2 cellular contexts compared by ENCODE assay signal in the genomic region with DNA sequence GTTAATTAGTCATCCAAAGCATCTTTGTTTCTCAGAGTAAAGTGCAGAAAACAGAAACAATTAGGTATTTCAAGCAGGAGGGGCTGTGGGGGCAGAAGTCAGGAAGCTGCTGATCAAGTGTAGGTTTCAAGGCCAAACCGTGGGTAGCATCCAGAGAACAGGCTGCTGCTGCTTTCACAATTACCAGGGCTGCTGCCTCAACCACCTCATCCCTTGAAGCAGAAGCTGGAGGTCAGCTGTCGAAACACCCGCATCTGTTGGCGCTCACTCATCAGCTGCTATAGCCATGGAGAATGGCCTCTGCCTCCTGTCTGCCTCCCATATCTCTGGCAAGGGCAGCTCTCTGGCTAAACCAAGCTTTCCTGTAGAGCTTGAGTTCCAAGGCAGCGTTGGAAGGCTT.
TF ChIP-seq lines count a peak whose summit lies in the region.

No MANE protein-coding gene starts in this region.

TF ChIP-seq in HEK293T, 16 proteins besides CTCF, POLR2A, EP300 and RAD21:
- no peak for TF ChIP-seq HDGF (IDR thresholded peaks at IDR 0.05; ENCODE audit: borderline replicate concordance)
- no peak for TF ChIP-seq TARDBP (IDR thresholded peaks at IDR 0.05)
- TF ChIP-seq ZNF384 (IDR thresholded peaks at IDR 0.05): no peak
- no peak for TF ChIP-seq BHLHE40 (IDR thresholded peaks at IDR 0.05; ENCODE audit: borderline replicate concordance)
- no peak for TF ChIP-seq FOXM1 (IDR thresholded peaks at IDR 0.05; ENCODE audit: borderline replicate concordance)
- no peak for TF ChIP-seq L3MBTL2 (conservative IDR thresholded peaks at IDR 0.05)
- TF ChIP-seq SP1 (IDR thresholded peaks at IDR 0.05): no peak

TF ChIP-seq in HepG2, 621 proteins besides CTCF, POLR2A, EP300 and RAD21:
- TF ChIP-seq, protein P1, sequence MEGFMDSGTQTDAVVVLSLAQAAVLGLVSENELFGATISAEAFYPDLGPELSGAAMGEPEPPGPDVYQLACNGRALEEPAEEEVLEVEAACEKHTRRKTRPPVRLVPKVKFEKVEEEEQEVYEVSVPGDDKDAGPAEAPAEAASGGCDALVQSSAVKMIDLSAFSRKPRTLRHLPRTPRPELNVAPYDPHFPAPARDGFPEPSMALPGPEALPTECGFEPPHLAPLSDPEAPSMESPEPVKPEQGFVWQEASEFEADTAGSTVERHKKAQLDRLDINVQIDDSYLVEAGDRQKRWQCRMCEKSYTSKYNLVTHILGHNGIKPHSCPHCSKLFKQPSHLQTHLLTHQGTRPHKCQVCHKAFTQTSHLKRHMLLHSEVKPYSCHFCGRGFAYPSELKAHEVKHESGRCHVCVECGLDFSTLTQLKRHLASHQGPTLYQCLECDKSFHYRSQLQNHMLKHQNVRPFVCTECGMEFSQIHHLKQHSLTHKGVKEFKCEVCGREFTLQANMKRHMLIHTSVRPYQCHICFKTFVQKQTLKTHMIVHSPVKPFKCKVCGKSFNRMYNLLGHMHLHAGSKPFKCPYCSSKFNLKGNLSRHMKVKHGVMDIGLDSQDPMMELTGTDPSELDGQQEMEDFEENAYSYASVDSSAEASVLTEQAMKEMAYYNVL (CRISPR knock-in tag; IDR thresholded peaks at IDR 0.05; ENCODE audit: borderline replicate concordance): no peak
- TF ChIP-seq, protein P2, sequence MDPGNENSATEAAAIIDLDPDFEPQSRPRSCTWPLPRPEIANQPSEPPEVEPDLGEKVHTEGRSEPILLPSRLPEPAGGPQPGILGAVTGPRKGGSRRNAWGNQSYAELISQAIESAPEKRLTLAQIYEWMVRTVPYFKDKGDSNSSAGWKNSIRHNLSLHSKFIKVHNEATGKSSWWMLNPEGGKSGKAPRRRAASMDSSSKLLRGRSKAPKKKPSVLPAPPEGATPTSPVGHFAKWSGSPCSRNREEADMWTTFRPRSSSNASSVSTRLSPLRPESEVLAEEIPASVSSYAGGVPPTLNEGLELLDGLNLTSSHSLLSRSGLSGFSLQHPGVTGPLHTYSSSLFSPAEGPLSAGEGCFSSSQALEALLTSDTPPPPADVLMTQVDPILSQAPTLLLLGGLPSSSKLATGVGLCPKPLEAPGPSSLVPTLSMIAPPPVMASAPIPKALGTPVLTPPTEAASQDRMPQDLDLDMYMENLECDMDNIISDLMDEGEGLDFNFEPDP (CRISPR knock-in tag; conservative IDR thresholded peaks at IDR 0.05): no peak
- no peak for TF ChIP-seq TMF1 (CRISPR knock-in tag; IDR thresholded peaks at IDR 0.05; ENCODE audit: low read depth)
- no peak for TF ChIP-seq SMC3 (IDR thresholded peaks at IDR 0.05; ENCODE audit: low read length)
TF ChIP-seq in HepG2: peak in this region for 0.
